Comparison of ENCODE assay signal across 17 cellular contexts in the genomic region with DNA sequence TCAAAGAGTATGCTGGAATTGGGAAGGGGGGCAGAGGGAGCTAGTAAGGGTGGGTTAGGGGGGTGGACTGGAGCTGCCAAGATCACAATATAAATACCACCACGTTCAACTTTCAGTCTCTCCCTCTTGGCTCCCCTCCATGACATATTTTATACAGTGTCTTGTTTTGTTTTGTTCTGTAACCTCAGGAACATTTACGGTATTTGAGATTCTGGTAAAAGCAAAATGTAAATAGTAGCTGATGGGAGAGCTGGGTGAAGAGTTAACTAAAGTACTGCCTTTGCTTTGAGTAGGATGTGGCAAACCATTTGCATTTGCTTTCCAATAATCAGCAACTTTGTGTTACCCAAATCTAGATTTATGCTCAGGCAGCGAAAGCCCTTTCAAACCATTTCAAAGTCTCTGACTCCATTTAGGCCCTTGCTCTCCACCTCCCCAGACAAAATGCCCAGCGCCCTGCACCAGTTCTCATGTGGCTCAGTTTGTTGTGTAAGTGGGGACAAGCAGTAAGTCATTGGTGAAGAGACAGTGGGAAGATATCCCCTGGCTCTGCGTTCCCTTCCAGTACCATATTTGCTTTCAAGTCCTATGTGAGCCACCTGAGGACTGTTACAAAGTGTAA. TPM values are rescaled to one million over a fixed set of nuclear protein-coding genes. Genes with fewer than 3 reads are reported as not detected.
DNase-seq lines count a peak whose midpoint lies in the region; ATAC-seq, FAIRE-seq and TF ChIP-seq lines count a peak whose summit lies in the region.
"Had no signal": no experiment of that assay in that cellular context is flagged by ENCODE, and none has a peak within 500 bp of the region (broad histone marks: within the 10 kb centered on the region; RNA-seq: fewer than 3 reads in every experiment).

No MANE protein-coding gene starts in this region.

- WGBS in hepatocyte (ENCODE audit: low lambda C conversion rate, missing lambda C conversion rate) = 62% methylated on average over 5 of the region's 5 CpGs
- WGBS in ovary, 3 donors = 23 to 31% (median 24%) methylated on average over 5 of the region's 5 CpGs

- peaks cover 3% of the 10 kb centered on the region; the same call in 1 of the 2 replicates for H3K9me3 Mint-ChIP-seq in HFFc6

- H3K9me2 ChIP-seq in hepatocyte (replicated peaks; ENCODE audit: insufficient read depth) = no peaks in the 10 kb centered on the region

- H3K9me3 ChIP-seq in hepatocyte (ENCODE audit: low read depth) = no peaks in the 10 kb centered on the region
- no peaks in the 10 kb centered on the region for H3K9me3 ChIP-seq in gastrocnemius medialis
- no peaks in the 10 kb centered on the region for H3K9me3 ChIP-seq in ovary

- H3K4me3 ChIP-seq in hepatocyte (no peak overlapping the region), gastrocnemius medialis (no peak overlapping the region), ovary (no peak overlapping the region)
- H3K4me3 ChIP-seq: dorsolateral prefrontal cortex, PC-9 had no signal

- H3K27ac ChIP-seq in hepatocyte = peak overlapping the region; percentile 76
- H3K27ac ChIP-seq in gastrocnemius medialis = peak overlapping the region; percentile 33 to 91 (median 72)
- peak overlapping the region in 1 of 2 donors; percentile 53 for H3K27ac ChIP-seq in ovary
- H3K27ac ChIP-seq: dorsolateral prefrontal cortex, parathyroid adenoma, PC-9 had no signal

- TF ChIP-seq CTCF in HFFc6 (IDR thresholded peaks at IDR 0.05) (no peak), hepatocyte (IDR thresholded peaks at IDR 0.05; ENCODE audit: poor library complexity) (no peak), gastrocnemius medialis (IDR thresholded peaks at IDR 0.05 in 4 of 5, conservative IDR thresholded peaks at IDR 0.05 in 1 of 5) (no peak), ovary (IDR thresholded peaks at IDR 0.05) (no peak)

- H3K27ac Mint-ChIP-seq in HFFc6 = peak overlapping the region; percentile 25; the same call in 1 of the 2 replicates
- H3K27ac Mint-ChIP-seq: CD8-positive, alpha-beta memory T cell had no signal

- H3K27me3 ChIP-seq in hepatocyte (no peaks in the 10 kb centered on the region), gastrocnemius medialis (no peaks in the 10 kb centered on the region), ovary (no peaks in the 10 kb centered on the region)
- H3K27me3 ChIP-seq: dorsolateral prefrontal cortex had no signal

- no peak for DNase-seq in HFFc6
- DNase-seq in astrocyte of the hippocampus (ENCODE audit: low read depth, low spot score) = peak; percentile 96
- peak; percentile 42 for DNase-seq in hepatocyte (ENCODE audit: low spot score)
- no peak for DNase-seq in gastrocnemius medialis
- DNase-seq in GM19239 (ENCODE audit: insufficient read length, low spot score) = no peak
- DNase-seq in ovary = no peak
- no peak for DNase-seq in AG20443 (ENCODE audit: low spot score)
- DNase-seq: activated CD4-positive, alpha-beta T cell treated with anti-CD3 and anti-CD28 coated beads, Interleukin-2, amount 50 U/mL, for 4 hours; activated effector memory CD4-positive, alpha-beta T cell treated with Interleukin-2 at 50 U/mL for 16 hours; CD8-positive, alpha-beta memory T cell; dorsolateral prefrontal cortex; NCI-H2171 treated with DMSO at 0.1 percent for 48 hours; PC-9; stimulated activated CD4-positive, alpha-beta T cell treated with anti-CD3 and anti-CD28 coated beads, Interleukin-4, amount 100 ng/mL, for 24 hours; T-helper 2 cell had no signal

- no peak for FAIRE-seq in GM19239 (lab: Jason Lieb, UNC)

- peaks cover 16% of the 10 kb centered on the region for H3K4me1 ChIP-seq in hepatocyte (ENCODE audit: insufficient read depth)
- H3K4me1 ChIP-seq in gastrocnemius medialis = peaks cover 34 to 39% of the 10 kb centered on the region in 2 donors
- H3K4me1 ChIP-seq in ovary (ENCODE audit: insufficient read depth) = peaks cover 17% of the 10 kb centered on the region
- H3K4me1 ChIP-seq: parathyroid adenoma had no signal

- no peak overlapping the region for H3K4me3 Mint-ChIP-seq in HFFc6
- H3K4me3 Mint-ChIP-seq: CD8-positive, alpha-beta memory T cell had no signal

- H3K36me3 Mint-ChIP-seq in HFFc6 (ENCODE audit: low read depth) = peaks cover 66% of the 10 kb centered on the region
- H3K36me3 Mint-ChIP-seq: CD8-positive, alpha-beta memory T cell had no signal

- in situ Hi-C loops in gastrocnemius medialis (cut with MboI; ENCODE audit: low sequenced_read_pairs in 4 of 4) = loop anchor here in 1 of 4 donors (25.0 kb wide), 1 partner anchor 120 kb away; no protein-coding TSS in a partner anchor

- no peaks in the 10 kb centered on the region for H4K20me1 ChIP-seq in hepatocyte (ENCODE audit: insufficient read depth, poor library complexity, severe bottlenecking)

- no peak overlapping the region for H2AFZ ChIP-seq in hepatocyte
- H2AFZ ChIP-seq: parathyroid adenoma, PC-9 had no signal

- TF ChIP-seq POLR2A in gastrocnemius medialis (IDR thresholded peaks at IDR 0.05) (no peak), ovary (IDR thresholded peaks at IDR 0.05) (no peak)

- intact Hi-C loops in gastrocnemius medialis (cut with DNase I; ENCODE audit: low total_unique reads) = no loop called here
- intact Hi-C loops in ovary (cut with DNase I) = no loop called here

- no peaks in the 10 kb centered on the region for H3K27me3 Mint-ChIP-seq in HFFc6 (ENCODE audit: insufficient read depth)

- H3K36me3 ChIP-seq in hepatocyte (replicated peaks; ENCODE audit: insufficient read depth, low read depth) (peaks cover 6% of the 10 kb centered on the region), gastrocnemius medialis (no peaks in the 10 kb centered on the region), ovary (no peaks in the 10 kb centered on the region)

- peaks cover 41% of the 10 kb centered on the region for H3K4me1 Mint-ChIP-seq in HFFc6 (ENCODE audit: low read depth)
- H3K4me1 Mint-ChIP-seq: CD8-positive, alpha-beta memory T cell had no signal

- peak overlapping the region; percentile 52 for H3K4me2 ChIP-seq in hepatocyte
- H3K4me2 ChIP-seq: PC-9 had no signal

- H3K79me2 ChIP-seq in hepatocyte = peaks cover 89% of the 10 kb centered on the region

- ATAC-seq in gastrocnemius medialis = peak in 1 of 2 donors; percentile 59
- ATAC-seq in GM19455 (IDR thresholded peaks at IDR 0.05; ENCODE audit: unreplicated experiment) = no peak

- no peak for TF ChIP-seq EP300 in ovary (IDR thresholded peaks at IDR 0.05)

RNA-seq across cellular contexts. Expression of gene IRS1, which starts 17.4 kb away (rescaled TPM):
- 10 to 100 TPM; 37.4 to 49.9 (median 44.4) TPM for total RNA-seq in HFFc6 (2021; fragmentation: NEBNext Ultra II Directional; extraction: Animal tissue kit (Norgen Biotek cat#: 25700))
- 20.1 and 25.6 TPM in 2 replicates for total RNA-seq in hepatocyte
- polyA plus RNA-seq in hepatocyte = 10.9 and 12.5 TPM in 2 replicates
- total RNA-seq in gastrocnemius medialis = 10 to 100 TPM in 1 of 4 donors, 1 to 10 TPM in 3; 2.2 to 71.1 (median 6.3) TPM
- total RNA-seq in ovary = 10 to 100 TPM; 29.5 to 87.0 (median 45.1) TPM
- polyA plus RNA-seq in ovary = 10 to 100 TPM; 22.3 to 40.2 TPM

RNA-seq across cellular contexts. Expression of gene RHBDD1, which starts 53.7 kb away (rescaled TPM):
- total RNA-seq in HFFc6 (2021; fragmentation: NEBNext Ultra II Directional; extraction: Animal tissue kit (Norgen Biotek cat#: 25700)) = 10 to 100 TPM; 34.3 to 50.7 (median 42.3) TPM
- total RNA-seq in hepatocyte = 16.2 and 20.1 TPM in 2 replicates
- 13.1 and 20.9 TPM in 2 replicates for polyA plus RNA-seq in hepatocyte
- total RNA-seq in gastrocnemius medialis = 10 to 100 TPM in 1 of 4 donors, 1 to 10 TPM in 3; 6.2 to 14.2 (median 8.7) TPM
- 10 to 100 TPM; 18.5 to 95.8 (median 62.4) TPM for total RNA-seq in ovary
- polyA plus RNA-seq in ovary = 10 to 100 TPM; 11.5 to 44.9 TPM

Comparison
In these comparisons a context has a peak if more than half of its experiments do, and no peak if none do; other contexts are left out.
1. DNase-seq: peak in astrocyte of the hippocampus (single experiment) and hepatocyte (single experiment); none in HFFc6 (single experiment), gastrocnemius medialis (0 of 2), GM19239 (single experiment), ovary (0 of 5) and AG20443 (single experiment).